22 cellular contexts compared by ENCODE assay signal in genomic region chr20:51815383-51816076, GRCh38. TPM values are rescaled to one million over a fixed set of nuclear protein-coding genes. Genes with fewer than 3 reads are reported as not detected.
"Had no signal": no experiment of that assay in that cellular context is flagged by ENCODE, and none has a peak within 500 bp of the region (broad histone marks: within the 10 kb centered on the region; RNA-seq: fewer than 3 reads in every experiment).

No MANE protein-coding gene starts in this region.

- ATAC-seq: activated naive CD4-positive, alpha-beta T cell treated with anti-CD3 and anti-CD28 coated beads, Interleukin-2, amount 50 U/mL, for 72 hours; activated T-helper 17 cell treated with anti-CD3 and anti-CD28 coated beads, Interleukin-2, amount 50 U/mL, for 72 hours; gastrocnemius medialis; left ventricle myocardium superior; mucosa of descending colon had no signal

- H3K27ac ChIP-seq: adrenal gland, ascending aorta, coronary artery, esophagus squamous epithelium, gastrocnemius medialis, spleen, thoracic aorta had no signal

- H3K27ac Mint-ChIP-seq: activated T-cell treated with anti-CD3 and anti-CD28 coated beads, Interleukin-2, amount 50 U/mL, for 24 hours; activated T-helper 17 cell treated with anti-CD3 and anti-CD28 coated beads, Interleukin-2, amount 50 U/mL, for 72 hours; progenitor cell of endocrine pancreas; T-helper 2 cell treated with Interferon-gamma antibody and Interleukin-4, amounts not matched to agents 5 μg/mL and 100 μg/mL, for 36 hours had no signal

- H3K4me3 Mint-ChIP-seq: activated T-cell treated with anti-CD3 and anti-CD28 coated beads, Interleukin-2, amount 50 U/mL, for 24 hours; activated T-helper 17 cell treated with anti-CD3 and anti-CD28 coated beads, Interleukin-2, amount 50 U/mL, for 72 hours; T-helper 2 cell treated with Interferon-gamma antibody and Interleukin-4, amounts not matched to agents 5 μg/mL and 100 μg/mL, for 36 hours had no signal

- H3K36me3 ChIP-seq: adrenal gland, ascending aorta, esophagus squamous epithelium, gastrocnemius medialis, spleen, thoracic aorta had no signal

- H3K4me3 ChIP-seq: adrenal gland, ascending aorta, coronary artery, esophagus squamous epithelium, gastrocnemius medialis, mucosa of descending colon, spleen, thoracic aorta had no signal

- H3K27me3 ChIP-seq: adrenal gland, ascending aorta, esophagus squamous epithelium, spleen had no signal

- H3K36me3 Mint-ChIP-seq: activated naive CD4-positive, alpha-beta T cell treated with anti-CD3 and anti-CD28 coated beads, Interleukin-2, amount 50 U/mL, for 72 hours had no signal

- DNase-seq: activated CD4-positive, alpha-beta T cell treated with anti-CD3 and anti-CD28 coated beads, Interleukin-2, amount 50 U/mL, for 4 hours; activated CD8-positive, alpha-beta memory T cell treated with anti-CD3 and anti-CD28 coated beads for 24 hours; activated CD8-positive, alpha-beta memory T cell treated with anti-CD3 and anti-CD28 coated beads, Interleukin-2, amount 50 U/mL, for 4 hours; activated T-cell treated with anti-CD3 and anti-CD28 coated beads, Interleukin-2, amount 50 U/mL, for 24 hours; adrenal gland; cerebellar nuclear complex; esophagus squamous epithelium; gastrocnemius medialis; head of caudate nucleus; hypothalamus; left ventricle myocardium superior; mucosa of descending colon; spleen; stimulated activated CD4-positive, alpha-beta T cell treated with anti-CD3 and anti-CD28 coated beads, Interleukin-4, amount 100 ng/mL, for 24 hours; stimulated activated naive CD4-positive, alpha-beta T cell treated with Interleukin-2 at 50 U/mL for 16 hours had no signal

- H3K4me1 ChIP-seq: adrenal gland, ascending aorta, esophagus squamous epithelium, gastrocnemius medialis, spleen had no signal

- H3K9me3 Mint-ChIP-seq: activated naive CD4-positive, alpha-beta T cell treated with anti-CD3 and anti-CD28 coated beads, Interleukin-2, amount 50 U/mL, for 72 hours; activated T-cell treated with anti-CD3 and anti-CD28 coated beads, Interleukin-2, amount 50 U/mL, for 24 hours; activated T-helper 17 cell treated with anti-CD3 and anti-CD28 coated beads, Interleukin-2, amount 50 U/mL, for 72 hours; T-helper 2 cell treated with Interferon-gamma antibody and Interleukin-4, amounts not matched to agents 5 μg/mL and 100 μg/mL, for 36 hours had no signal

- H3K9me3 ChIP-seq: adrenal gland, ascending aorta, esophagus squamous epithelium, gastrocnemius medialis, mucosa of descending colon, spleen, thoracic aorta had no signal

RNA-seq across cellular contexts. Expression of gene SALL4, which starts 13.2 kb away (rescaled TPM):
- total RNA-seq: ascending aorta, gastrocnemius medialis, left ventricle myocardium superior, thoracic aorta had no signal
